In the genomic region with DNA sequence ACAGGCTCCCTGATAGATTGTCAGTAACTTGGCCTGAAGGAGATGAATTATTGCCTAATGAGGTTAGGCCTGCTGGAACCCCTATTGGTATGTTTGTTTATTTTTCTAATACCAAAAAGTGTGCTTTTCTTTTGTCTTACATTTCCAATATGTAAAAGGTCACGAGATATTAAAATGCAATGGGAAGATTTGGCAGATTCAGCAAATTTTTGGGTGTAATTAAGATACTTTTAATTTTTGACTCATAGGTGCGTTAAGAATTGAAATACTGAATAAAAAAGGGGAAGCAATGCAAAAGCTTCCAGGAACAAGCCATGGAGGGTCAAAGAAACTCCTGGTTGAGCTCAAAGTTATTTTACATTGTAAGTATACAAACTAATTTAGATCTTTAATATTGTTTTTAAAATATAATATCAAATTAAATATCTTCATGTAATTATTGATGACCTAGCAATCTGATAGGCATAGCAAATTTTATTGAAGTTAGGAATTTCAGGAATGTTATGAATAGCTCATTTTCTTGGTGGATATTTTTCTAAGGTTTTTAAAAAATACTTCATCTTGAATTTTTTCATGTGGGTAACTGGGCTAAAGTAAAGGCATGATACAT, we compare ENCODE assay signal across 17 cellular contexts.
"Had no signal": no experiment of that assay in that cellular context is flagged by ENCODE, and none has a peak within 500 bp of the region (broad histone marks: within the 10 kb centered on the region; RNA-seq: fewer than 3 reads in every experiment).

No MANE protein-coding gene starts in this region.

- H3K27me3 ChIP-seq: body of pancreas had no signal

- FAIRE-seq: endothelial cell of umbilical vein had no signal

- H3K9me3 ChIP-seq: body of pancreas, left ventricle myocardium inferior, mucosa of descending colon, thoracic aorta had no signal

- ATAC-seq: activated T-helper 17 cell treated with anti-CD3 and anti-CD28 coated beads, Interleukin-2, amount 50 U/mL, for 72 hours; body of pancreas; mucosa of descending colon; naive thymus-derived CD4-positive, alpha-beta T cell; stimulated activated effector memory CD8-positive, alpha-beta T cell treated with anti-CD3 and anti-CD28 coated beads, Interleukin-12 subunit alpha, Interleukin-12 subunit beta, amount 100 ng/mL, for 72 hours; T-helper 17 cell had no signal

- H3K4me3 ChIP-seq: body of pancreas, left ventricle myocardium inferior, mucosa of descending colon, thoracic aorta had no signal

- H3K27ac ChIP-seq: body of pancreas, left ventricle myocardium inferior, parathyroid adenoma, thoracic aorta had no signal

- H3K4me1 ChIP-seq: body of pancreas, left ventricle myocardium inferior, parathyroid adenoma had no signal

- DNase-seq: activated CD4-positive, alpha-beta T cell treated with anti-CD3 and anti-CD28 coated beads for 48 hours; activated naive CD4-positive, alpha-beta T cell treated with anti-CD3 and anti-CD28 coated beads, Interleukin-2, amount 10 ng/mL, durations not matched to agents 7 days and 5 days; amygdala; body of pancreas; central memory CD4-positive, alpha-beta T cell; effector CD8-positive, alpha-beta T cell; foreskin fibroblast; hippocampal formation; left ventricle myocardium inferior; mucosa of descending colon; naive thymus-derived CD4-positive, alpha-beta T cell; T-helper 17 cell had no signal

- H2AFZ ChIP-seq: parathyroid adenoma had no signal
